In genomic region chr21:36915014-36915700, GRCh38 we compare ENCODE assay signal across 29 cellular contexts.
"Had no signal": no experiment of that assay in that cellular context is flagged by ENCODE, and none has a peak within 500 bp of the region (broad histone marks: within the 10 kb centered on the region; RNA-seq: fewer than 3 reads in every experiment).

No MANE protein-coding gene starts in this region.

- H3K27ac ChIP-seq: heart left ventricle, thyroid gland, upper lobe of left lung, vagina had no signal

- H3K4me3 ChIP-seq: heart left ventricle, thyroid gland, upper lobe of left lung, vagina had no signal

- H3K27me3 Mint-ChIP-seq: activated CD4-positive, alpha-beta memory T cell treated with anti-CD3 and anti-CD28 coated beads for 36 hours; activated CD4-positive, alpha-beta T cell treated with anti-CD3 and anti-CD28 coated beads, Interleukin-2, amount 10 ng/mL, durations not matched to agents 24 days and 14 days; activated naive CD4-positive, alpha-beta T cell treated with anti-CD3 and anti-CD28 coated beads, Interleukin-2, amount 50 U/mL, for 24 hours; activated naive CD8-positive, alpha-beta T cell treated with anti-CD3 and anti-CD28 coated beads, Interleukin-2, amount 50 U/mL, for 24 hours; central memory CD8-positive, alpha-beta T cell; dendritic cell treated with granulocyte-macrophage colony-stimulating factor and Interleukin-4, amounts not matched to agents 40 ng/mL and 50 ng/mL, for 4 days; memory B cell; naive thymus-derived CD4-positive, alpha-beta T cell; stimulated activated naive CD8-positive, alpha-beta T cell treated with anti-CD3 and anti-CD28 coated beads, Interleukin-15, amount 100 ng/mL, for 72 hours had no signal

- H3K36me3 Mint-ChIP-seq: activated naive CD4-positive, alpha-beta T cell treated with anti-CD3 and anti-CD28 coated beads, Interleukin-2, amount 50 U/mL, for 24 hours had no signal

- H3K9me3 ChIP-seq: heart left ventricle, thyroid gland, upper lobe of left lung, vagina had no signal

- H3K27me3 ChIP-seq: heart left ventricle, thyroid gland, upper lobe of left lung, vagina had no signal

- H3K36me3 ChIP-seq: heart left ventricle, thyroid gland, upper lobe of left lung, vagina had no signal

- DNase-seq: activated CD4-positive, alpha-beta memory T cell treated with anti-CD3 and anti-CD28 coated beads for 36 hours; activated CD4-positive, alpha-beta T cell treated with anti-CD3 and anti-CD28 coated beads, Interleukin-2, amount 10 ng/mL, durations not matched to agents 24 days and 14 days; activated CD4-positive, CD25-positive, alpha-beta regulatory T cell treated with anti-CD3 and anti-CD28 coated beads, Interleukin-2, amount 50 U/mL, for 72 hours; activated naive CD8-positive, alpha-beta T cell treated with anti-CD3 and anti-CD28 coated beads, Interleukin-2, amount 50 U/mL, for 24 hours; activated T-cell treated with anti-CD3 and anti-CD28 coated beads, Interleukin-2, amount 50 U/mL, for 4 hours; amygdala; endodermal cell; foreskin fibroblast; heart left ventricle; midbrain; naive thymus-derived CD4-positive, alpha-beta T cell; nucleus accumbens; right cardiac atrium; stimulated activated CD4-positive, alpha-beta T cell treated with anti-CD3 and anti-CD28 coated beads, Interleukin-12 subunit alpha, Interleukin-12 subunit beta, amount 100 ng/mL, for 4 hours; stimulated activated CD4-positive, alpha-beta T cell treated with anti-CD3 and anti-CD28 coated beads, Interleukin-4, amount 100 ng/mL, for 24 hours; stimulated activated naive CD8-positive, alpha-beta T cell treated with anti-CD3 and anti-CD28 coated beads, Interleukin-15, amount 100 ng/mL, for 72 hours; substantia nigra; T1000; thyroid gland had no signal

- FAIRE-seq: bronchial epithelial cell had no signal

- H3K4me3 Mint-ChIP-seq: activated CD4-positive, alpha-beta memory T cell treated with anti-CD3 and anti-CD28 coated beads for 36 hours; activated CD4-positive, alpha-beta T cell treated with anti-CD3 and anti-CD28 coated beads, Interleukin-2, amount 10 ng/mL, durations not matched to agents 24 days and 14 days; activated naive CD4-positive, alpha-beta T cell treated with anti-CD3 and anti-CD28 coated beads, Interleukin-2, amount 50 U/mL, for 24 hours; activated naive CD8-positive, alpha-beta T cell treated with anti-CD3 and anti-CD28 coated beads, Interleukin-2, amount 50 U/mL, for 24 hours; activated T-cell treated with anti-CD3 and anti-CD28 coated beads, Interleukin-2, amount 50 U/mL, for 4 hours; central memory CD8-positive, alpha-beta T cell; dendritic cell treated with granulocyte-macrophage colony-stimulating factor and Interleukin-4, amounts not matched to agents 40 ng/mL and 50 ng/mL, for 4 days; endodermal cell; memory B cell; naive thymus-derived CD4-positive, alpha-beta T cell; stimulated activated effector memory CD8-positive, alpha-beta T cell treated with anti-CD3 and anti-CD28 coated beads, Interleukin-12 subunit alpha, Interleukin-12 subunit beta, amount 100 ng/mL, for 72 hours; stimulated activated naive CD8-positive, alpha-beta T cell treated with anti-CD3 and anti-CD28 coated beads, Interleukin-15, amount 100 ng/mL, for 72 hours had no signal

- H3K27ac Mint-ChIP-seq: activated CD4-positive, alpha-beta memory T cell treated with anti-CD3 and anti-CD28 coated beads for 36 hours; activated CD4-positive, alpha-beta T cell treated with anti-CD3 and anti-CD28 coated beads, Interleukin-2, amount 10 ng/mL, durations not matched to agents 24 days and 14 days; activated naive CD4-positive, alpha-beta T cell treated with anti-CD3 and anti-CD28 coated beads, Interleukin-2, amount 50 U/mL, for 24 hours; activated naive CD8-positive, alpha-beta T cell treated with anti-CD3 and anti-CD28 coated beads, Interleukin-2, amount 50 U/mL, for 24 hours; activated T-helper 2 cell treated with anti-CD3 and anti-CD28 coated beads, Interferon-gamma antibody, Interleukin-2, Interleukin-4, amounts not matched to agents 10 μg/mL and 5 μg/mL and 100 μg/mL, durations not matched to agents 14 hours and 24 hours and 36 hours; dendritic cell treated with granulocyte-macrophage colony-stimulating factor and Interleukin-4, amounts not matched to agents 40 ng/mL and 50 ng/mL, for 4 days; endodermal cell; memory B cell; naive thymus-derived CD4-positive, alpha-beta T cell; stimulated activated effector memory CD8-positive, alpha-beta T cell treated with anti-CD3 and anti-CD28 coated beads, Interleukin-12 subunit alpha, Interleukin-12 subunit beta, amount 100 ng/mL, for 72 hours had no signal

- H3K4me1 ChIP-seq: thyroid gland, vagina had no signal

- H3K9me3 Mint-ChIP-seq: activated CD4-positive, alpha-beta memory T cell treated with anti-CD3 and anti-CD28 coated beads for 36 hours; activated CD4-positive, alpha-beta T cell treated with anti-CD3 and anti-CD28 coated beads, Interleukin-2, amount 10 ng/mL, durations not matched to agents 24 days and 14 days; activated naive CD4-positive, alpha-beta T cell treated with anti-CD3 and anti-CD28 coated beads, Interleukin-2, amount 50 U/mL, for 24 hours; activated naive CD8-positive, alpha-beta T cell treated with anti-CD3 and anti-CD28 coated beads, Interleukin-2, amount 50 U/mL, for 24 hours; activated T-cell treated with anti-CD3 and anti-CD28 coated beads, Interleukin-2, amount 50 U/mL, for 4 hours; activated T-helper 2 cell treated with anti-CD3 and anti-CD28 coated beads, Interferon-gamma antibody, Interleukin-2, Interleukin-4, amounts not matched to agents 10 μg/mL and 5 μg/mL and 100 μg/mL, durations not matched to agents 14 hours and 24 hours and 36 hours; central memory CD8-positive, alpha-beta T cell; dendritic cell treated with granulocyte-macrophage colony-stimulating factor and Interleukin-4, amounts not matched to agents 40 ng/mL and 50 ng/mL, for 4 days; endodermal cell; memory B cell; stimulated activated effector memory CD8-positive, alpha-beta T cell treated with anti-CD3 and anti-CD28 coated beads, Interleukin-12 subunit alpha, Interleukin-12 subunit beta, amount 100 ng/mL, for 72 hours; stimulated activated naive CD8-positive, alpha-beta T cell treated with anti-CD3 and anti-CD28 coated beads, Interleukin-15, amount 100 ng/mL, for 72 hours had no signal

- ATAC-seq: activated naive CD8-positive, alpha-beta T cell treated with anti-CD3 and anti-CD28 coated beads, Interleukin-2, amount 50 U/mL, for 24 hours; activated T-cell treated with anti-CD3 and anti-CD28 coated beads, Interleukin-2, amount 50 U/mL, for 4 hours; esophagus mucosa; heart left ventricle; naive thymus-derived CD4-positive, alpha-beta T cell; right cardiac atrium; stimulated activated effector memory CD8-positive, alpha-beta T cell treated with anti-CD3 and anti-CD28 coated beads, Interleukin-12 subunit alpha, Interleukin-12 subunit beta, amount 100 ng/mL, for 72 hours; stimulated activated naive CD8-positive, alpha-beta T cell treated with anti-CD3 and anti-CD28 coated beads, Interleukin-15, amount 100 ng/mL, for 72 hours had no signal
